8 cellular contexts compared by ENCODE assay signal in genomic region chr5:168219515-168220410, GRCh38.
DNase-seq lines count a peak whose midpoint lies in the region; TF ChIP-seq lines count a peak whose summit lies in the region.

No MANE protein-coding gene starts in this region.

- H3K36me3 ChIP-seq in Loucy (ENCODE audit: insufficient read depth, low read length), result no peaks in the 10 kb centered on the region

- no peaks in the 10 kb centered on the region for H3K9me2 ChIP-seq in Loucy (replicated peaks; ENCODE audit: low read depth, low read length)

- peak overlapping the region; percentile 39 for H3K9ac ChIP-seq in Loucy (ENCODE audit: low read depth, low read length, poor library complexity, severe bottlenecking)

- peak overlapping the region; percentile 96 for H2AFZ ChIP-seq in Loucy (ENCODE audit: low read length)

- TF ChIP-seq CTCF in AG09309 (IDR thresholded peaks at IDR 0.05; ENCODE audit: control insufficient read depth, insufficient read depth, low read depth, low read length, missing control alignments) (peak; percentile 83), GM12872 (IDR thresholded peaks at IDR 0.05; ENCODE audit: insufficient read depth, low read depth, low read length) (peak; percentile 91), HFF-Myc (IDR thresholded peaks at IDR 0.05; ENCODE audit: low read depth, low read length, missing control alignments) (peak; percentile 82), Loucy (conservative IDR thresholded peaks at IDR 0.05; ENCODE audit: low read length) (peak; percentile 68)

- H3K27me3 ChIP-seq in Loucy (ENCODE audit: insufficient read depth, low read length, poor library complexity, severe bottlenecking), result no peaks in the 10 kb centered on the region

- peaks cover 4% of the 10 kb centered on the region for H3K4me1 ChIP-seq in Loucy (ENCODE audit: insufficient read depth, low read length, poor library complexity, severe bottlenecking)

- H3K4me3 ChIP-seq in AG09309 (ENCODE audit: control insufficient read depth, low read depth, low read length) (no peak overlapping the region), HFF-Myc (replicated peaks; ENCODE audit: low read depth, low read length) (no peak overlapping the region), Loucy (ENCODE audit: low read length, poor library complexity, severe bottlenecking) (peak overlapping the region; percentile 64)

- H3K79me2 ChIP-seq in Loucy (ENCODE audit: insufficient read depth, low read length), result no peaks in the 10 kb centered on the region

- no peaks in the 10 kb centered on the region for H3F3A ChIP-seq in Loucy (ENCODE audit: low read depth)

- H3K9me3 ChIP-seq in Loucy (ENCODE audit: insufficient read depth, low read depth, low read length), result no peaks in the 10 kb centered on the region

- DNase-seq in AG09309 (ENCODE audit: low read depth) (peak; percentile 52), HFF-Myc (ENCODE audit: extremely low read depth, low read depth) (peak; percentile 61), SIG-M5 treated with dmso at 0.1 percent for 504 hours (lab: John Stamatoyannopoulos, UW; ENCODE audit: unreplicated experiment) (peak; percentile 84), islet precursor cell (peak; percentile 77)
- DNase-seq in central memory CD4-positive, alpha-beta T cell, result peak; percentile 34
- DNase-seq in stimulated activated CD8-positive, alpha-beta memory T cell treated with anti-CD3 and anti-CD28 coated beads, Interleukin-12 subunit alpha, Interleukin-12 subunit beta, amount 100 ng/mL, for 1 hour (ENCODE audit: low read depth), result peak; percentile 6

- no peaks in the 10 kb centered on the region for H4K20me1 ChIP-seq in Loucy (ENCODE audit: insufficient read depth, low read length, poor library complexity, severe bottlenecking)

- H3K4me2 ChIP-seq in Loucy (ENCODE audit: low read depth, low read length, poor library complexity, severe bottlenecking), result peak overlapping the region; percentile 72

Comparison
In these comparisons a context has a peak if more than half of its experiments do, and no peak if none do; other contexts are left out.
1. DNase-seq: peak in every context shown above with its lines; median percentile 84 in SIG-M5 treated with dmso at 0.1 percent for 504 hours; 77 in islet precursor cell; 61 in HFF-Myc; 52 in AG09309; 34 in central memory CD4-positive, alpha-beta T cell; 6 in stimulated activated CD8-positive, alpha-beta memory T cell treated with anti-CD3 and anti-CD28 coated beads, Interleukin-12 subunit alpha, Interleukin-12 subunit beta, amount 100 ng/mL, for 1 hour.